Comparison of ENCODE assay signal across 14 cellular contexts in the genomic region with DNA sequence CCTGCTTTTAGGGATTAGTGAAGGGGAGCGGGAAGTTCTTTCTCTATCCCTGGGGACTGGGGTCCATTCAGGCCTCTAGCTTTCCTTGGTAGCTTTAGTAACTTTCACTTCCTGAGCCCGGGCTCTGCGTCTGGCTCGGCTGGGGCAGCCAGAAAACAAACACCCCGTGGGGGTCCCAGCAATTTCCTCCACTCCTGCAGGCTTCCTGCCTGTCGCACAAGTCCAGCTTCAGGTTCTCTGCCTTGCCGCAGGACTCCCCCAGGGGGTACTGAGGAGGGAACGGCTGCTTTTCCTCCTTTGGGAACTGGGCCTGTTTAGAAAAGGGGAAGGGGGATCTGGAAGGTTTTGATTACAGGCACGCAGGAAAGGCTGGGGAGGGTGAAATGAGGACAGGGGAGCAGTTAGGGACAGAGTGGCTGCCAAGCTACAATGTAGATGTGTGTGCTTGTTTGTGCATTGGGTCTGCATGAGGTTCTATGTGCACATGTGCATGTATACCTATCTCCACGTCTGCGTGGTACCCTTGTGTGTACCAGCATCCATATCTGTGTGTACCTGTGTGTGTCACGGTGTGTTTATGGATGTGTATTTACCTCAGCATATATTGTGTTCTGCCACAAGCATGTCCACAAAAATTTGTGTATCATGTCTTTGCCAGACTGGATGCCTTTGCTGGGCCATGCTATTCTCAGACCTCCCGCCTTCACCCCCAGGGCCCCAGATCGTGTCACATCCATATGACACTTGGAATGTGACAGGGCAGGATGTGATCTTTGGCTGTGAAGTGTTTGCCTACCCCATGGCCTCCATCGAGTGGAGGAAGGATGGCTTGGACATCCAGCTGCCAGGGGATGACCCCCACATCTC. TPM values are rescaled to one million over a fixed set of nuclear protein-coding genes. Genes with fewer than 3 reads are reported as not detected.
DNase-seq lines count a peak whose midpoint lies in the region; ATAC-seq, FAIRE-seq and TF ChIP-seq lines count a peak whose summit lies in the region.
"Had no signal": no experiment of that assay in that cellular context is flagged by ENCODE, and none has a peak within 500 bp of the region (broad histone marks: within the 10 kb centered on the region; RNA-seq: fewer than 3 reads in every experiment).

No MANE protein-coding gene starts in this region.

- H3K9ac ChIP-seq in HUES64 (ENCODE audit: low read depth, low read length): no peak overlapping the region

- H3K36me3 Mint-ChIP-seq in CD4-positive, alpha-beta T cell (ENCODE audit: low read depth): peaks cover 4% of the 10 kb centered on the region
- H3K36me3 Mint-ChIP-seq in activated T-helper 17 cell treated with anti-CD3 and anti-CD28 coated beads, Interleukin-2, amount 50 U/mL, for 72 hours (ENCODE audit: low read depth): no peaks in the 10 kb centered on the region
- H3K36me3 Mint-ChIP-seq in neural crest cell (ENCODE audit: low read depth): no peaks in the 10 kb centered on the region

- H3K27ac Mint-ChIP-seq in CD4-positive, alpha-beta T cell: no peak overlapping the region
- no peak overlapping the region for H3K27ac Mint-ChIP-seq in activated T-helper 17 cell treated with anti-CD3 and anti-CD28 coated beads, Interleukin-2, amount 50 U/mL, for 72 hours
- no peak overlapping the region for H3K27ac Mint-ChIP-seq in neural crest cell (ENCODE audit: unreplicated experiment)

- no peak overlapping the region for H3K27ac ChIP-seq in CD4-positive, alpha-beta T cell (ENCODE audit: low read depth, low read length)
- H3K27ac ChIP-seq in HUES64 (ENCODE audit: low read depth, low read length): no peak overlapping the region
- H3K27ac ChIP-seq: body of pancreas, esophagus muscularis mucosa, SJSA1 had no signal

- peaks cover 31% of the 10 kb centered on the region for H3K4me1 ChIP-seq in HUES64 (ENCODE audit: insufficient read depth, low read length)

- POLR2A ChIA-PET in CD4-positive, alpha-beta T cell (lab: Charles Lee): interaction anchor here (0.9 to 1.6 kb wide), 3 partner anchors 14 to 21 kb away, joined by 3 to 4 read pairs (median 3); no protein-coding TSS in a partner anchor

- ATAC-seq in CD4-positive, alpha-beta T cell (ENCODE audit: poor library complexity): no peak
- no peak for ATAC-seq in activated T-helper 17 cell treated with anti-CD3 and anti-CD28 coated beads, Interleukin-2, amount 50 U/mL, for 72 hours (replicated peaks)
- ATAC-seq: body of pancreas; stimulated activated naive CD8-positive, alpha-beta T cell treated with anti-CD3 and anti-CD28 coated beads, Interleukin-15, Interleukin-2, amounts not matched to agents 100 U/mL and 50 U/mL, for 24 hours had no signal

- no peak for DNase-seq in CD4-positive, alpha-beta T cell
- no peak for DNase-seq in neural crest cell (ENCODE audit: low read depth, low spot score)
- no peak for DNase-seq in NCI-H446 treated with DMSO at 0.1 percent for 48 hours (lab: John Stamatoyannopoulos, UW)
- no peak for DNase-seq in frontal cortex (ENCODE audit: low spot score in 2 of 2)
- no peak for DNase-seq in lower leg skin (ENCODE audit: low spot score in 2 of 2)
- no peak for DNase-seq in globus pallidus (ENCODE audit: low spot score)
- DNase-seq: body of pancreas; NCI-H1930; stimulated activated CD4-positive, alpha-beta T cell treated with anti-CD3 and anti-CD28 coated beads, Interleukin-12 subunit alpha, Interleukin-12 subunit beta, amount 100 ng/mL, for 4 hours; stimulated activated naive CD8-positive, alpha-beta T cell treated with anti-CD3 and anti-CD28 coated beads, Interleukin-15, Interleukin-2, amounts not matched to agents 100 U/mL and 50 U/mL, for 24 hours had no signal

- WGBS in HUES64: 31% methylated on average over 15 of the region's 15 CpGs
- 68% methylated on average over 14 of the region's 15 CpGs for WGBS in lower leg skin, 2 donors

- peaks cover 51% of the 10 kb centered on the region for H3K27me3 ChIP-seq in CD4-positive, alpha-beta T cell (ENCODE audit: control insufficient read depth, insufficient read depth, low read length)
- peaks cover 68% of the 10 kb centered on the region for H3K27me3 ChIP-seq in HUES64 (ENCODE audit: insufficient read depth, low read length)
- H3K27me3 ChIP-seq: body of pancreas, SJSA1 had no signal

- H3K36me3 ChIP-seq in HUES64 (ENCODE audit: insufficient read depth, low read length): no peaks in the 10 kb centered on the region
- H3K36me3 ChIP-seq: esophagus muscularis mucosa, SJSA1 had no signal

- CTCF ChIA-PET in CD4-positive, alpha-beta T cell (lab: Charles Lee): interaction anchor here (1.0 to 5.6 kb wide), 6 partner anchors 13 to 78 kb away, joined by 3 to 45 read pairs (median 4); no protein-coding TSS in a partner anchor

- FAIRE-seq in frontal cortex (lab: Jason Lieb, UNC): no peak

- TF ChIP-seq POLR2A in lower leg skin (IDR thresholded peaks at IDR 0.05): no peak

- H3K4me3 ChIP-seq in HUES64 (ENCODE audit: low read length) (peak overlapping the region; percentile 8; the same call in 1 of the 2 replicates), lower leg skin (ENCODE audit: low read depth, poor library complexity, severe bottlenecking) (no peak overlapping the region)
- H3K4me3 ChIP-seq: body of pancreas, SJSA1 had no signal

- peaks cover 52% of the 10 kb centered on the region for H3K4me1 Mint-ChIP-seq in CD4-positive, alpha-beta T cell (ENCODE audit: low read depth)
- H3K4me1 Mint-ChIP-seq in activated T-helper 17 cell treated with anti-CD3 and anti-CD28 coated beads, Interleukin-2, amount 50 U/mL, for 72 hours: peaks cover 7% of the 10 kb centered on the region
- H3K4me1 Mint-ChIP-seq in neural crest cell: peaks cover 43% of the 10 kb centered on the region

- TF ChIP-seq CTCF in CD4-positive, alpha-beta T cell (IDR thresholded peaks at IDR 0.05): no peak
- TF ChIP-seq CTCF in neural crest cell (conservative IDR thresholded peaks at IDR 0.05) (no peak), lower leg skin (IDR thresholded peaks at IDR 0.05) (no peak)

- peaks cover 44% of the 10 kb centered on the region for H3K27me3 Mint-ChIP-seq in CD4-positive, alpha-beta T cell
- peaks cover 22% of the 10 kb centered on the region for H3K27me3 Mint-ChIP-seq in activated T-helper 17 cell treated with anti-CD3 and anti-CD28 coated beads, Interleukin-2, amount 50 U/mL, for 72 hours
- peaks cover 74% of the 10 kb centered on the region for H3K27me3 Mint-ChIP-seq in neural crest cell (ENCODE audit: low read depth)

- H3K9me3 Mint-ChIP-seq in CD4-positive, alpha-beta T cell: no peaks in the 10 kb centered on the region
- H3K9me3 Mint-ChIP-seq in activated T-helper 17 cell treated with anti-CD3 and anti-CD28 coated beads, Interleukin-2, amount 50 U/mL, for 72 hours: no peaks in the 10 kb centered on the region
- no peaks in the 10 kb centered on the region for H3K9me3 Mint-ChIP-seq in neural crest cell

- no peaks in the 10 kb centered on the region for H3K9me3 ChIP-seq in CD4-positive, alpha-beta T cell (ENCODE audit: control insufficient read depth, low read length)
- H3K9me3 ChIP-seq in HUES64 (ENCODE audit: insufficient read depth, low read depth, low read length): no peaks in the 10 kb centered on the region
- H3K9me3 ChIP-seq: body of pancreas, esophagus muscularis mucosa, SJSA1 had no signal

- H3K4me3 Mint-ChIP-seq in CD4-positive, alpha-beta T cell: peak overlapping the region; percentile 82
- H3K4me3 Mint-ChIP-seq in activated T-helper 17 cell treated with anti-CD3 and anti-CD28 coated beads, Interleukin-2, amount 50 U/mL, for 72 hours: peak overlapping the region; percentile 86
- peak overlapping the region; percentile 85 for H3K4me3 Mint-ChIP-seq in neural crest cell

- intact Hi-C loops in CD4-positive, alpha-beta T cell (cut with DNase I, micrococcal nuclease): loop anchor here (5.0 to 10.0 kb wide), 3 partner anchors 49 to 291 kb away; partner anchors contain the start of genes BTRC (in 1 of the 2) and SLF2 (in 1 of the 2)
- intact Hi-C loops in lower leg skin (cut with DNase I; ENCODE audit: low total_unique reads): no loop called here

RNA-seq across cellular contexts. Expression of gene KAZALD1, which starts 2.0 kb away (rescaled TPM):
- not detected for total RNA-seq in CD4-positive, alpha-beta T cell
- 0.55 TPM for polyA plus RNA-seq in HUES64 (2013, experiment 1 of 2)
- 1.4 TPM for polyA plus RNA-seq in HUES64 (2013, experiment 2 of 2)
- under 1 TPM; 0.45 to 0.71 TPM for total RNA-seq in activated T-helper 17 cell treated with anti-CD3 and anti-CD28 coated beads, Interleukin-2, amount 50 U/mL, for 72 hours
- total RNA-seq in neural crest cell (1.4 and 2.9 TPM in 2 replicates), frontal cortex (0.41 TPM), lower leg skin (1 to 10 TPM; 2.2 to 6.1 (median 2.7) TPM)

RNA-seq across cellular contexts. Expression of gene SFXN3, which starts 32.7 kb away (rescaled TPM):
- total RNA-seq in CD4-positive, alpha-beta T cell: 10 to 100 TPM; 43.2 to 48.3 TPM
- 1.0 TPM for polyA plus RNA-seq in HUES64 (2013, experiment 1 of 2)
- 0.76 TPM for polyA plus RNA-seq in HUES64 (2013, experiment 2 of 2)
- total RNA-seq in activated T-helper 17 cell treated with anti-CD3 and anti-CD28 coated beads, Interleukin-2, amount 50 U/mL, for 72 hours: 100 to 1,000 TPM in 1 of 2 donors, 10 to 100 TPM in 1; 45.9 to 150 TPM
- total RNA-seq in neural crest cell (1.9 and 2.1 TPM in 2 replicates), frontal cortex (45.7 TPM), lower leg skin (100 to 1,000 TPM in 1 of 4 donors, 10 to 100 TPM in 3; 55.5 to 127 (median 79.6) TPM)

RNA-seq across cellular contexts. Expression of gene PDZD7, which starts 32.9 kb away (rescaled TPM):
- total RNA-seq in CD4-positive, alpha-beta T cell: 1 to 10 TPM; 1.7 to 3.1 TPM
- polyA plus RNA-seq in HUES64 (2013, experiment 1 of 2): 0.30 TPM
- polyA plus RNA-seq in HUES64 (2013, experiment 2 of 2): 0.19 TPM
- 1 to 10 TPM in 1 of 2 donors, under 1 TPM in 1; 0.48 to 2.9 TPM for total RNA-seq in activated T-helper 17 cell treated with anti-CD3 and anti-CD28 coated beads, Interleukin-2, amount 50 U/mL, for 72 hours
- total RNA-seq in neural crest cell: 0.50 and 0.68 TPM in 2 replicates
- 10.2 TPM for total RNA-seq in frontal cortex
- 1 to 10 TPM; 1.5 to 9.0 (median 3.5) TPM for total RNA-seq in lower leg skin

Comparison
In these comparisons a context has a peak if more than half of its experiments do, and no peak if none do; other contexts are left out.
1. RNA of gene SFXN3, which starts 32.7 kb away (total RNA-seq): 45.9 to 150 TPM in activated T-helper 17 cell treated with anti-CD3 and anti-CD28 coated beads, Interleukin-2, amount 50 U/mL, for 72 hours, 55.5 to 127 TPM in lower leg skin, 43.2 to 48.3 TPM in CD4-positive, alpha-beta T cell and 45.7 TPM in frontal cortex (single experiment); 1.9 to 2.1 TPM in neural crest cell; every median in the first group is over 10 times any median in the second.
2. Peak in every context shown above with its lines, with median percentiles within 50 percentile points of each other: H3K4me3 Mint-ChIP-seq.